In the genomic region with DNA sequence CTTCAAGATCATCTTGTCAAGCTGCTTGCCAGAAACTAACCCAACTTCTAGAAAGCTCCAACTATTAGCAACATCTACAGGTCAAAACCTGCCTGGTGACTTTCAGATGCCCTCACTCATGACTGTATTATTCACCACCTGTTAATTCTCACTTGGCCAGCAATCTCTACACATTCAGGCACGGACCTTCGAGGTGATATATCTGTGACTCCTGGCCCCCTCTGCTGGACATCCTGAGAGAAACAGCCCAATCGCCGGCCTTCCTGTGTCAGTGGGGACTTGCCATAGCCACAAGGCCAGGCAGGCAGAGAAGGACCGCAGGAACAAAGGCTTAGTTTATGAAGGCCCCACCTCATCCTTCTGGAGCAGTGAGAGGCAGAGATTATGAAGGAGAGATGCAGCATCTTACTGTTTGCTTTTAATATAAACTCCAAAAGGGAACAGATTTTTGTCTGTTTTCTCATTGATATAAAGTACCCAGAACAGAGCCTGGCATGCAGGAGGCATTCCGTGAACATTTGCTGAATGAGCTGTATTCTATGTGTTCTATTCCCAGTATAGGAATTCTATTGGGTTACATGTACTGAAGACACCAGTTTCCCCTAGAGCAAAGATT, we compare ENCODE assay signal across 8 cellular contexts. TPM values are rescaled to one million over a fixed set of nuclear protein-coding genes. Genes with fewer than 3 reads are reported as not detected.
DNase-seq lines count a peak whose midpoint lies in the region; ATAC-seq lines count a peak whose summit lies in the region.

No MANE protein-coding gene starts in this region.

- H3K27me3 ChIP-seq in MG63 (no peaks in the 10 kb centered on the region), right cardiac atrium (ENCODE audit: control insufficient read depth, insufficient read depth) (no peaks in the 10 kb centered on the region)

- H3K9me3 ChIP-seq in MG63 (no peaks in the 10 kb centered on the region), right cardiac atrium (ENCODE audit: control insufficient read depth, low read length) (no peaks in the 10 kb centered on the region)

- DNase-seq in AML-193 (lab: John Stamatoyannopoulos, UW) (peak; percentile 18 to 20), MG63 (peak; percentile 55), SK-MEL-5 (ENCODE audit: low read depth, low spot score) (peak; percentile 95), astrocyte of the hippocampus (ENCODE audit: low read depth, low spot score) (peak; percentile 93), right cardiac atrium (peak in 2 of 3 donors; percentile 50 to 85), retina (peak; percentile 85), OCI-M2 (lab: John Stamatoyannopoulos, UW; ENCODE audit: unreplicated experiment) (no peak)

- in situ Hi-C loops in SK-MEL-5 (cut with HindIII; ENCODE audit: low pct_unique_long_range_greater_than_20kb, low sequenced_read_pairs): no loop called here

- intact Hi-C loops in right cardiac atrium (cut with DNase I): loop anchor here in 2 of 4 donors (2.0 to 10.0 kb wide), 2 partner anchors 37 to 99 kb away; no protein-coding TSS in a partner anchor

- H3K36me3 ChIP-seq in MG63: peaks cover 20% of the 10 kb centered on the region

- no peak overlapping the region for H3K27ac ChIP-seq in right cardiac atrium (ENCODE audit: low read length)

- peak; percentile 70 for ATAC-seq in GM19025 (IDR thresholded peaks at IDR 0.05; ENCODE audit: low read depth, unreplicated experiment)
- peak; percentile 55 to 63 for ATAC-seq in right cardiac atrium

- H3K4me1 ChIP-seq in right cardiac atrium (ENCODE audit: control insufficient read depth, insufficient read depth, low read length): peaks cover 3% of the 10 kb centered on the region

- H3K4me3 ChIP-seq in MG63 (no peak overlapping the region), right cardiac atrium (ENCODE audit: low read length) (no peak overlapping the region)

- WGBS in right cardiac atrium: 24% methylated on average over 6 of the region's 6 CpGs

RNA-seq across cellular contexts. Expression of a gene that starts 24.4 kb away (rescaled TPM):
- total RNA-seq in MG63 (2014; rRNA removed; shearing (Covaris generic); ENCODE audit: low replicate concordance): not detected in 2 replicates
- 200 and 219 TPM in 2 replicates for total RNA-seq in SK-MEL-5 (2014; rRNA removed; shearing (Covaris generic))
- 161 and 208 TPM in 2 replicates for polyA plus RNA-seq in SK-MEL-5 (2015; cell fraction: cytosol; rRNA removed)
- polyA plus RNA-seq in SK-MEL-5 (2015; cell fraction: nucleus; rRNA removed): 202 and 221 TPM in 2 replicates
- total RNA-seq in right cardiac atrium: 1 to 10 TPM in 1 of 4 donors, under 1 TPM in 3; 0.45 to 1.2 (median 0.61) TPM
- 0.29 TPM for polyA plus RNA-seq in right cardiac atrium

Comparison
In these comparisons a context has a peak if more than half of its experiments do, and no peak if none do; other contexts are left out.
1. RNA of a gene that starts 24.4 kb away (total RNA-seq): 200 to 219 TPM in SK-MEL-5; 0.45 to 1.2 TPM in right cardiac atrium and not detected in MG63; every median in the first group is over 10 times any median in the second.